ENCODE assay signal across 10 cellular contexts in genomic region chr4:56261027-56261426, GRCh38.
DNase-seq lines count a peak whose midpoint lies in the region; ATAC-seq and TF ChIP-seq lines count a peak whose summit lies in the region.
"Had no signal": no experiment of that assay in that cellular context is flagged by ENCODE, and none has a peak within 500 bp of the region (broad histone marks: within the 10 kb centered on the region; RNA-seq: fewer than 3 reads in every experiment).

No MANE protein-coding gene starts in this region.

- POLR2A ChIA-PET in PC-9 (lab: Charles Lee; ENCODE audit: unreplicated experiment), result interaction anchor here (0.6 kb wide), 1 partner anchor 237 kb away, joined by 6 read pairs; no protein-coding TSS in a partner anchor

- BruUV-seq in PC-9 (replicated peaks; lab: Mats Ljungman, UMichigan), result no TSS peak

- H3K9me3 ChIP-seq in PC-9 (ENCODE audit: insufficient read depth, low read depth) (no peaks in the 10 kb centered on the region), suprapubic skin (no peaks in the 10 kb centered on the region), right lobe of liver (no peaks in the 10 kb centered on the region)

- H3F3A ChIP-seq in PC-9 (ENCODE audit: insufficient read depth, low read depth), result no peaks in the 10 kb centered on the region

- H3K27ac ChIP-seq in PC-9 (no peak overlapping the region), suprapubic skin (no peak overlapping the region), right lobe of liver (no peak overlapping the region)

- TF ChIP-seq POLR2A in suprapubic skin (IDR thresholded peaks at IDR 0.05) (no peak), right lobe of liver (IDR thresholded peaks at IDR 0.05) (no peak)

- TF ChIP-seq EP300 in suprapubic skin (IDR thresholded peaks at IDR 0.05), result no peak

- intact Hi-C loops in PC-9 (cut with micrococcal nuclease; ENCODE audit: unreplicated experiment) (no loop called here), right lobe of liver (cut with DNase I) (no loop called here)

- no peak overlapping the region for H3K4me2 ChIP-seq in PC-9

- H3K4me1 Mint-ChIP-seq in activated T-cell treated with anti-CD3 and anti-CD28 coated beads, Interleukin-2, amount 50 U/mL, for 4 hours (ENCODE audit: low read depth), result peaks cover 18% of the 10 kb centered on the region

- H3K4me3 ChIP-seq in GM12864 (ENCODE audit: low read depth, low read length) (no peak overlapping the region), PC-9 (no peak overlapping the region), suprapubic skin (no peak overlapping the region), right lobe of liver (no peak overlapping the region)

- H3K27me3 Mint-ChIP-seq in activated T-cell treated with anti-CD3 and anti-CD28 coated beads, Interleukin-2, amount 50 U/mL, for 4 hours (ENCODE audit: low read depth), result peaks cover 3% of the 10 kb centered on the region

- 86% methylated on average over 6 of the region's 6 CpGs for WGBS in suprapubic skin
- WGBS in right lobe of liver (ENCODE audit: insufficient coverage, low coverage, low lambda C conversion rate, missing lambda C conversion rate), result 60% methylated on average over 1 of the region's 6 CpGs

- H3K36me3 ChIP-seq in PC-9 (ENCODE audit: low read depth) (no peaks in the 10 kb centered on the region), suprapubic skin (no peaks in the 10 kb centered on the region), right lobe of liver (no peaks in the 10 kb centered on the region)

- peaks cover 3% of the 10 kb centered on the region for H3K36me3 Mint-ChIP-seq in activated T-cell treated with anti-CD3 and anti-CD28 coated beads, Interleukin-2, amount 50 U/mL, for 4 hours (ENCODE audit: insufficient read depth)
- H3K36me3 Mint-ChIP-seq: CD4-positive, CD25-positive, alpha-beta regulatory T cell had no signal

- H3K4me1 ChIP-seq in PC-9 (replicated peaks; ENCODE audit: insufficient read depth), result no peaks in the 10 kb centered on the region
- no peaks in the 10 kb centered on the region for H3K4me1 ChIP-seq in suprapubic skin
- no peaks in the 10 kb centered on the region for H3K4me1 ChIP-seq in right lobe of liver

- DNase-seq in GM12864 (ENCODE audit: low read depth), result peak; percentile 30
- DNase-seq in activated T-cell treated with anti-CD3 and anti-CD28 coated beads, Interleukin-2, amount 50 U/mL, for 4 hours, result peak; percentile 23
- DNase-seq in stimulated activated CD4-positive, alpha-beta T cell treated with anti-CD3 and anti-CD28 coated beads, Interleukin-1b, Interleukin-23, amount 100 ng/mL, for 48 hours, result peak; percentile 66
- DNase-seq in NCI-H510A (lab: John Stamatoyannopoulos, UW), result no peak
- DNase-seq in PC-9, result no peak
- no peak for DNase-seq in suprapubic skin (ENCODE audit: low spot score in 2 of 2)
- no peak for DNase-seq in right lobe of liver
- DNase-seq: activated CD4-positive, CD25-positive, alpha-beta regulatory T cell treated with anti-CD3 and anti-CD28 coated beads, Interleukin-2, amount 50 U/mL, for 72 hours had no signal

- no peaks in the 10 kb centered on the region for H4K20me1 ChIP-seq in PC-9 (ENCODE audit: insufficient read depth)

- TF ChIP-seq CTCF in GM12864 (IDR thresholded peaks at IDR 0.05; ENCODE audit: low read depth, low read length, missing control alignments), result no peak
- no peak for TF ChIP-seq CTCF in PC-9 (conservative IDR thresholded peaks at IDR 0.05)
- TF ChIP-seq CTCF in suprapubic skin (IDR thresholded peaks at IDR 0.05), result no peak
- no peak for TF ChIP-seq CTCF in right lobe of liver (IDR thresholded peaks at IDR 0.05)

- H3K9me2 ChIP-seq in PC-9 (ENCODE audit: insufficient read depth), result no peaks in the 10 kb centered on the region

- H3K79me2 ChIP-seq in PC-9 (ENCODE audit: low read depth), result no peaks in the 10 kb centered on the region

- ATAC-seq in HG03066 (IDR thresholded peaks at IDR 0.05; ENCODE audit: low read depth, unreplicated experiment), result peak; percentile 83
- ATAC-seq in activated T-cell treated with anti-CD3 and anti-CD28 coated beads, Interleukin-2, amount 50 U/mL, for 4 hours, result peak; percentile 86 to 96
- ATAC-seq in right lobe of liver, result no peak

- H3K9me3 Mint-ChIP-seq in activated T-cell treated with anti-CD3 and anti-CD28 coated beads, Interleukin-2, amount 50 U/mL, for 4 hours, result peaks cover 13% of the 10 kb centered on the region

- H3K4me3 Mint-ChIP-seq in activated T-cell treated with anti-CD3 and anti-CD28 coated beads, Interleukin-2, amount 50 U/mL, for 4 hours, result no peak overlapping the region
- H3K4me3 Mint-ChIP-seq: CD4-positive, CD25-positive, alpha-beta regulatory T cell had no signal

- H3K27me3 ChIP-seq in PC-9 (ENCODE audit: insufficient read depth, low read depth) (no peaks in the 10 kb centered on the region), suprapubic skin (no peaks in the 10 kb centered on the region), right lobe of liver (no peaks in the 10 kb centered on the region)

- H2AFZ ChIP-seq in PC-9, result no peak overlapping the region

- CTCF ChIA-PET in PC-9 (lab: Charles Lee), result no interaction called here

Comparison
In these comparisons a context has a peak if more than half of its experiments do, and no peak if none do; other contexts are left out.
1. DNase-seq: peak in GM12864 (single experiment), activated T-cell treated with anti-CD3 and anti-CD28 coated beads, Interleukin-2, amount 50 U/mL, for 4 hours (single experiment) and stimulated activated CD4-positive, alpha-beta T cell treated with anti-CD3 and anti-CD28 coated beads, Interleukin-1b, Interleukin-23, amount 100 ng/mL, for 48 hours (single experiment); none in NCI-H510A (single experiment), PC-9 (0 of 2), suprapubic skin (0 of 2) and right lobe of liver (0 of 3).
2. ATAC-seq: peak in HG03066 (single experiment) and activated T-cell treated with anti-CD3 and anti-CD28 coated beads, Interleukin-2, amount 50 U/mL, for 4 hours (2 of 2); none in right lobe of liver (0 of 4).